27 cellular contexts compared by ENCODE assay signal in the genomic region with DNA sequence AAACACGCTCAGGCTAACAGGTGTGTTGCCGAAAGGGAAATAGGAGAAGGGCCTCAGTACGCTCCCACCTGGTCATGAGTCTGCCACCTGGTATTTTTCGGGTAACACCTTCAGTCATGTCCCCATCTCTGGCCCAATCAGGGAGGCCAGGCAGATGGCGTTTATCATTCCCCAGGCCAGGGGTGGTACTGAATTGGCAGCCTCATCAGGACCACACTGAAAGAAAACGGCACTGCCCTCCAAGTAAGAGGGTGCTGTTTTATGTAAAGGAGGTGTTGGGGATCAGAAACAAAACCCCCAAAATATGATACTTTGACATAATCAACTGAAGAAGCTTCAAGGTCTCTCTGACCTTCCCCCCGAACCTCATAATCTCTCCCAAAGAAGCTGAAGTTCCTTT.
"Had no signal": no experiment of that assay in that cellular context is flagged by ENCODE, and none has a peak within 500 bp of the region (broad histone marks: within the 10 kb centered on the region; RNA-seq: fewer than 3 reads in every experiment).

No MANE protein-coding gene starts in this region.

- H3K36me3 Mint-ChIP-seq: activated CD8-positive, alpha-beta memory T cell treated with anti-CD3 and anti-CD28 coated beads, Interleukin-2, amount 10 ng/mL, durations not matched to agents 7 days and 5 days; activated naive CD8-positive, alpha-beta T cell treated with anti-CD3 and anti-CD28 coated beads for 36 hours had no signal

- ATAC-seq: activated CD8-positive, alpha-beta memory T cell treated with anti-CD3 and anti-CD28 coated beads, Interleukin-2, amount 10 ng/mL, durations not matched to agents 7 days and 5 days had no signal

- DNase-seq: activated CD4-positive, alpha-beta memory T cell treated with anti-CD3 and anti-CD28 coated beads, Interleukin-2, amount 10 ng/mL, durations not matched to agents 7 days and 5 days; activated CD4-positive, alpha-beta T cell treated with anti-CD3 and anti-CD28 coated beads for 1 hour; activated CD4-positive, alpha-beta T cell treated with anti-CD3 and anti-CD28 coated beads for 48 hours; activated CD4-positive, CD25-positive, alpha-beta regulatory T cell; activated CD8-positive, alpha-beta memory T cell treated with anti-CD3 and anti-CD28 coated beads for 24 hours; activated CD8-positive, alpha-beta memory T cell treated with anti-CD3 and anti-CD28 coated beads, Interleukin-2, amount 10 ng/mL, durations not matched to agents 7 days and 5 days; activated CD8-positive, alpha-beta memory T cell treated with anti-CD3 and anti-CD28 coated beads, Interleukin-2, amount 50 U/mL, for 48 hours; activated effector memory CD4-positive, alpha-beta T cell treated with Interleukin-2 at 50 U/mL for 16 hours; activated naive CD4-positive, alpha-beta T cell treated with anti-CD3 and anti-CD28 coated beads, Interleukin-2, amount 50 U/mL, for 16 hours; activated naive CD8-positive, alpha-beta T cell treated with anti-CD3 and anti-CD28 coated beads for 36 hours; activated T-cell treated with anti-CD3 and anti-CD28 coated beads, Interleukin-2, amount 50 U/mL, for 48 hours; amniotic stem cell; aorta; brain microvascular endothelial cell; central memory CD4-positive, alpha-beta T cell; MM.1S; MV-4-11; NCI-H1092; NCI-H1436 treated with DMSO at 0.1 percent for 48 hours; NCI-H1694 treated with DMSO at 0.1 percent for 48 hours; NCI-H2029; NCI-H226; NCI-H446 treated with DMSO at 0.1 percent for 48 hours; NCI-H524; Right ventricle myocardium superior; T1000; WERI-Rb-1 had no signal

- H3K4me3 Mint-ChIP-seq: activated CD4-positive, alpha-beta memory T cell treated with anti-CD3 and anti-CD28 coated beads, Interleukin-2, amount 10 ng/mL, durations not matched to agents 7 days and 5 days; activated CD8-positive, alpha-beta memory T cell treated with anti-CD3 and anti-CD28 coated beads, Interleukin-2, amount 10 ng/mL, durations not matched to agents 7 days and 5 days; activated naive CD8-positive, alpha-beta T cell treated with anti-CD3 and anti-CD28 coated beads for 36 hours had no signal

- H3K27ac Mint-ChIP-seq: activated CD4-positive, alpha-beta memory T cell treated with anti-CD3 and anti-CD28 coated beads, Interleukin-2, amount 10 ng/mL, durations not matched to agents 7 days and 5 days; activated CD8-positive, alpha-beta memory T cell treated with anti-CD3 and anti-CD28 coated beads, Interleukin-2, amount 10 ng/mL, durations not matched to agents 7 days and 5 days; activated naive CD8-positive, alpha-beta T cell treated with anti-CD3 and anti-CD28 coated beads for 36 hours had no signal

- H3K9me3 Mint-ChIP-seq: activated CD4-positive, alpha-beta memory T cell treated with anti-CD3 and anti-CD28 coated beads, Interleukin-2, amount 10 ng/mL, durations not matched to agents 7 days and 5 days; activated naive CD8-positive, alpha-beta T cell treated with anti-CD3 and anti-CD28 coated beads for 36 hours had no signal

- H3K4me1 Mint-ChIP-seq: activated CD4-positive, alpha-beta memory T cell treated with anti-CD3 and anti-CD28 coated beads, Interleukin-2, amount 10 ng/mL, durations not matched to agents 7 days and 5 days; activated CD8-positive, alpha-beta memory T cell treated with anti-CD3 and anti-CD28 coated beads, Interleukin-2, amount 10 ng/mL, durations not matched to agents 7 days and 5 days; activated naive CD8-positive, alpha-beta T cell treated with anti-CD3 and anti-CD28 coated beads for 36 hours had no signal
